9 cellular contexts compared by ENCODE assay signal in the genomic region with DNA sequence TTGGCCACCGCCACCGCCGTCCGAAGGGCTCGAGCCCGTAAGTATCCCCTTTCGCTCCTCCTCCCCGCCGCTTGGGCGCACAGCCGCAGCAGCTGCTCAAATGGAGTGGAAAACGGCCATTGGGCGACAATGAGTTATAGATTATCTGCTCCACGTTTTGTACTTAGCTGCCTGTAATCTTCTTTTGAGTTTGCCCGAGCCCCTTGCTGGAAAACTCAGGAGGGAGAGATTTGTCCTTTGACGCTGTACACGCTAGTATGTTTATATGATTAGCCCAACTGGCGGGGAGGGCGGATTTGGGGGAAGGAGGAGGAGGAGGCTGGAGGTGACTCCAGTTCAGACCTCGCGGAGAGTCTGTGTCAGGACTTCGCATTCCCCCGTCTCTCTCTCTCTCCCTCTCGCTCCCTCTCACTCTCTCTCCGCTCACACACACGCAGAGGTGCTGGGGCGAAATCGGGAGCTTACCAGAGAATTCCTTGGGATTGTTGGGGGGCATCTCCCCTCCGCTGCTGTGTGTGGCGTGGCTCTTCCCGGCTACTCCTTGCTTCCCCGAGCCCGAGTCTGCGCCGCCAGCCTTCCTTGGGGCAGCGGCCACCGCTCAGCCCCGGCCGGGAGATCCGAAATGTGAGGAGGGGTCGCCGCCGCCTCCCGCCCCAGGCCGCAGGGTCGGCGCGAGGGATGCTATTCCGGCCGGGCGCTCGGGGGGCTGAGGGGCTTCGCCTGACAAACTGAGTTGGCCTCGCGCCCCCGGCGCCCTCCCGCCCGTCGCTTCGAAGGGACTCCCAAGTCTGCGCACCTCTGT. TPM values are rescaled to one million over a fixed set of nuclear protein-coding genes. Genes with fewer than 3 reads are reported as not detected.
DNase-seq lines count a peak whose midpoint lies in the region; ATAC-seq and TF ChIP-seq lines count a peak whose summit lies in the region.
"Had no signal": no experiment of that assay in that cellular context is flagged by ENCODE, and none has a peak within 500 bp of the region (broad histone marks: within the 10 kb centered on the region; RNA-seq: fewer than 3 reads in every experiment).

No MANE protein-coding gene starts in this region.

- peak overlapping the region; percentile 91 for H3K27ac ChIP-seq in HUES64 (ENCODE audit: low read depth, low read length)

- POLR2A ChIA-PET in activated CD4-positive, alpha-beta T cell treated with anti-CD3 and anti-CD28 coated beads for 36 hours (lab: Charles Lee), result no interaction called here

- H3K27me3 ChIP-seq in HUES64 (ENCODE audit: insufficient read depth, low read length), result no peaks in the 10 kb centered on the region

- peak overlapping the region; percentile 99 for H3K4me3 ChIP-seq in HUES64 (ENCODE audit: low read length)

- H3K4me1 Mint-ChIP-seq in activated CD4-positive, alpha-beta T cell treated with anti-CD3 and anti-CD28 coated beads for 36 hours, result peaks cover 2% of the 10 kb centered on the region
- H3K4me1 Mint-ChIP-seq in stimulated activated naive CD8-positive, alpha-beta T cell treated with anti-CD3 and anti-CD28 coated beads, Interleukin-15, amount 100 ng/mL, for 72 hours, result peaks cover 22% of the 10 kb centered on the region

- no peaks in the 10 kb centered on the region for H3K9me3 Mint-ChIP-seq in activated CD4-positive, alpha-beta T cell treated with anti-CD3 and anti-CD28 coated beads for 36 hours (ENCODE audit: low read depth)
- H3K9me3 Mint-ChIP-seq in stimulated activated naive CD8-positive, alpha-beta T cell treated with anti-CD3 and anti-CD28 coated beads, Interleukin-15, amount 100 ng/mL, for 72 hours, result no peaks in the 10 kb centered on the region

- no peaks in the 10 kb centered on the region for H3K9me3 ChIP-seq in HUES64 (ENCODE audit: insufficient read depth, low read depth, low read length)

- peak; percentile 47 for ATAC-seq in activated CD4-positive, alpha-beta T cell treated with anti-CD3 and anti-CD28 coated beads for 36 hours
- no peak for ATAC-seq in stimulated activated naive CD8-positive, alpha-beta T cell treated with anti-CD3 and anti-CD28 coated beads, Interleukin-15, amount 100 ng/mL, for 72 hours
- no peak for ATAC-seq in GM18867 (IDR thresholded peaks at IDR 0.05; ENCODE audit: unreplicated experiment)

- H3K4me1 ChIP-seq in HUES64 (ENCODE audit: insufficient read depth, low read length), result peaks cover 53% of the 10 kb centered on the region

- peak overlapping the region; percentile 81 for H3K9ac ChIP-seq in HUES64 (ENCODE audit: low read depth, low read length)

- no peaks in the 10 kb centered on the region; the same call in 1 of the 2 replicates for H3K36me3 ChIP-seq in HUES64 (ENCODE audit: insufficient read depth, low read length)

- DNase-seq in activated CD4-positive, alpha-beta T cell treated with anti-CD3 and anti-CD28 coated beads for 36 hours, result peak; percentile 23
- no peak for DNase-seq in activated CD4-positive, alpha-beta T cell treated with anti-CD3 and anti-CD28 coated beads for 1 hour
- peak; percentile 87 for DNase-seq in dedifferentiated amniotic fluid mesenchymal stem cell (ENCODE audit: extremely low spot score)
- DNase-seq in left kidney (ENCODE audit: low read depth, low spot score), result peak; percentile 97
- peak; percentile 4 to 9 for DNase-seq in stimulated activated naive CD8-positive, alpha-beta T cell treated with anti-CD3 and anti-CD28 coated beads, Interleukin-15, amount 100 ng/mL, for 72 hours

- under 1% methylated on average over 60 of the region's 62 CpGs for WGBS in HUES64

- no peak overlapping the region for H3K27ac Mint-ChIP-seq in activated CD4-positive, alpha-beta T cell treated with anti-CD3 and anti-CD28 coated beads for 36 hours
- no peak overlapping the region for H3K27ac Mint-ChIP-seq in stimulated activated naive CD8-positive, alpha-beta T cell treated with anti-CD3 and anti-CD28 coated beads, Interleukin-15, amount 100 ng/mL, for 72 hours
- H3K27ac Mint-ChIP-seq: CD4-positive, CD25-positive, alpha-beta regulatory T cell had no signal

- intact Hi-C loops in activated CD4-positive, alpha-beta T cell treated with anti-CD3 and anti-CD28 coated beads for 36 hours (cut with DNase I, micrococcal nuclease), result no loop called here

- CTCF ChIA-PET in activated CD4-positive, alpha-beta T cell treated with anti-CD3 and anti-CD28 coated beads for 36 hours (lab: Charles Lee), result no interaction called here

- H3K27me3 Mint-ChIP-seq in activated CD4-positive, alpha-beta T cell treated with anti-CD3 and anti-CD28 coated beads for 36 hours, result peaks cover 46% of the 10 kb centered on the region
- peaks cover 47% of the 10 kb centered on the region for H3K27me3 Mint-ChIP-seq in stimulated activated naive CD8-positive, alpha-beta T cell treated with anti-CD3 and anti-CD28 coated beads, Interleukin-15, amount 100 ng/mL, for 72 hours

- H3K36me3 Mint-ChIP-seq in activated CD4-positive, alpha-beta T cell treated with anti-CD3 and anti-CD28 coated beads for 36 hours (ENCODE audit: low read depth), result no peaks in the 10 kb centered on the region

- peak overlapping the region; percentile 6 for H3K4me3 Mint-ChIP-seq in activated CD4-positive, alpha-beta T cell treated with anti-CD3 and anti-CD28 coated beads for 36 hours
- peak overlapping the region; percentile 37 to 41 for H3K4me3 Mint-ChIP-seq in stimulated activated naive CD8-positive, alpha-beta T cell treated with anti-CD3 and anti-CD28 coated beads, Interleukin-15, amount 100 ng/mL, for 72 hours
- H3K4me3 Mint-ChIP-seq: CD4-positive, CD25-positive, alpha-beta regulatory T cell had no signal

TF ChIP-seq in PFSK-1, 5 proteins besides CTCF, POLR2A, EP300 and RAD21:
- TF ChIP-seq REST (IDR thresholded peaks at IDR 0.05; ENCODE audit: insufficient read depth in 1 of 2, low read depth in 2 of 2, low read length in 2 of 2) (peak in 1 of 2 experiments; percentile 43; a peak in 1 of 4 replicates), POLR2AphosphoS5 (IDR thresholded peaks at IDR 0.05; ENCODE audit: low read depth, low read length) (peak; percentile 83), SIN3A (IDR thresholded peaks at IDR 0.05; ENCODE audit: borderline replicate concordance, insufficient read depth, low read length) (peak; percentile 90; the same call in 1 of the 2 replicates), FOXP2 (optimal IDR thresholded peaks at IDR 0.05; ENCODE audit: borderline replicate concordance, extremely low read depth, extremely low read length, insufficient read depth) (no peak), TAF1 (IDR thresholded peaks at IDR 0.05; ENCODE audit: borderline replicate concordance, insufficient read depth, low read length) (peak; percentile 97)

RNA-seq across cellular contexts. Expression of gene ADGRL2, which starts 0.5 kb away (rescaled TPM):
- not detected for total RNA-seq in activated CD4-positive, alpha-beta T cell treated with anti-CD3 and anti-CD28 coated beads for 36 hours
- 118 TPM for polyA plus RNA-seq in HUES64 (2013, experiment 1 of 2)
- polyA plus RNA-seq in HUES64 (2013, experiment 2 of 2), result 126 TPM
- 10.3 TPM for polyA plus RNA-seq in PFSK-1 (2012; ENCODE audit: insufficient read length, low read depth)
- total RNA-seq: CD4-positive, CD25-positive, alpha-beta regulatory T cell had no signal
- polyA plus RNA-seq: CD4-positive, CD25-positive, alpha-beta regulatory T cell had no signal
